In the genomic region with DNA sequence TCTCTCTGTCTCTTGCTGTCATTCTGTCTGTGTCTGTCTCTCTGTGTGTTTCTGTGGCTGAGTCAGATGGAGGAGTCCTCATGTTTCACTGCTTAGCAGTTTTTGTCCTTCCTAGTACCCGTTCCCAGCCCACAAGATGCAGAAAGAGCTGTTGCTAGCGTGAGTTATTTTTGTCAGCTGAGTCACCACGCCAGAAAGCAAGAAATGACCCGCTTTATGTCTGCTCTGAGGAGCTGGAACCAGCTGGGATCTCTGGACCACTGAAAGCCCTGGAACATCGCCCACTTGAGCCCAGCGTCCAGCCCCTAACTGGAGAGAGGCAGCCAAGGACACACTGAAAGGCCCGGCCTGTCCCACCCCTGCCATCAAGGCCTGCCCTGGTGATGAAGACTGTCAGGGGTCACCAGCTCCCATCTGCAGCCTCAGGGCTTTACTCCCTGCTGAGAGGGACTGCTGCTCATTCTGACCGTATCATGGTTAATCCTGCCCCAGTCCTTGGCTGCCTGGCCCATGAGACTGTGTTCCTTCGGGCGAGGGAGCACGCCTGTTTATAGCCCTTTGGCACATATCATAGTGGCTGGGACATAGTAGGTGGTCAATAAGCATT, we compare ENCODE assay signal across 8 cellular contexts.
A peak's percentile ranks its signal among the peaks of the same experiment; 100 is the strongest.
DNase-seq lines count a peak whose midpoint lies in the region; ATAC-seq lines count a peak whose summit lies in the region.

No MANE protein-coding gene starts in this region.

- no peak for ATAC-seq in GM21447 (IDR thresholded peaks at IDR 0.05; ENCODE audit: unreplicated experiment)

- peak; percentile 39 for DNase-seq in stimulated activated CD4-positive, alpha-beta T cell treated with anti-CD3 and anti-CD28 coated beads, Interleukin-1b, Interleukin-23, amount 100 ng/mL, for 48 hours
- no peak for DNase-seq in stimulated activated CD4-positive, alpha-beta T cell treated with anti-CD3 and anti-CD28 coated beads, Interleukin-2, amount 100 ng/mL, for 24 hours
- DNase-seq in anterior cingulate cortex (lab: John Stamatoyannopoulos, UW), result peak in 56 of 58 donors; percentile 8 to 89 (median 58)
- peak; percentile 46 to 86 for DNase-seq in hippocampal formation (lab: John Stamatoyannopoulos, UW)
- DNase-seq in smooth muscle cell of the brain vasculature (ENCODE audit: low read depth, low spot score), result peak; percentile 86
- DNase-seq in SKM-1 (lab: John Stamatoyannopoulos, UW; ENCODE audit: unreplicated experiment), result no peak
- no peak for DNase-seq in mesenteric fat pad (ENCODE audit: low spot score)

Comparison
In these comparisons a context has a peak if more than half of its experiments do, and no peak if none do; other contexts are left out.
1. DNase-seq: peak in stimulated activated CD4-positive, alpha-beta T cell treated with anti-CD3 and anti-CD28 coated beads, Interleukin-1b, Interleukin-23, amount 100 ng/mL, for 48 hours (single experiment), anterior cingulate cortex (56 of 58), hippocampal formation (2 of 2) and smooth muscle cell of the brain vasculature (single experiment); none in stimulated activated CD4-positive, alpha-beta T cell treated with anti-CD3 and anti-CD28 coated beads, Interleukin-2, amount 100 ng/mL, for 24 hours (0 of 2), SKM-1 (single experiment) and mesenteric fat pad (single experiment).